ENCODE assay signal across 6 cellular contexts in genomic region chr16:16301839-16302604, GRCh38.
DNase-seq lines count a peak whose midpoint lies in the region; ATAC-seq and TF ChIP-seq lines count a peak whose summit lies in the region.
"Not testable (repeated sequence)": the region's sequence is repeated elsewhere in the genome, so short reads cannot be mapped to it uniquely, and the experiment has no call there.

No MANE protein-coding gene starts in this region.

- not testable (repeated sequence) for H3K36me3 Mint-ChIP-seq in CD8-positive, alpha-beta T cell; activated CD4-positive, alpha-beta T cell treated with anti-CD3 and anti-CD28 coated beads for 36 hours (ENCODE audit: low read depth); activated T-helper 17 cell treated with anti-CD3 and anti-CD28 coated beads, Interleukin-2, amount 50 U/mL, for 72 hours (ENCODE audit: low read depth); central memory CD8-positive, alpha-beta T cell (ENCODE audit: insufficient read depth); naive B cell; stimulated activated effector memory CD8-positive, alpha-beta T cell treated with anti-CD3 and anti-CD28 coated beads, Interleukin-12 subunit alpha, Interleukin-12 subunit beta, amount 100 ng/mL, for 72 hours

- not testable (repeated sequence) for H3K27me3 ChIP-seq in CD8-positive, alpha-beta T cell (ENCODE audit: insufficient read depth, low read length)

- H3K27ac Mint-ChIP-seq in CD8-positive, alpha-beta T cell; activated CD4-positive, alpha-beta T cell treated with anti-CD3 and anti-CD28 coated beads for 36 hours; activated T-helper 17 cell treated with anti-CD3 and anti-CD28 coated beads, Interleukin-2, amount 50 U/mL, for 72 hours; central memory CD8-positive, alpha-beta T cell (ENCODE audit: low read depth); naive B cell; stimulated activated effector memory CD8-positive, alpha-beta T cell treated with anti-CD3 and anti-CD28 coated beads, Interleukin-12 subunit alpha, Interleukin-12 subunit beta, amount 100 ng/mL, for 72 hours: not testable (repeated sequence)

- H3K4me1 ChIP-seq in CD8-positive, alpha-beta T cell (ENCODE audit: insufficient read depth, low read length), result not testable (repeated sequence)

- H3K4me3 Mint-ChIP-seq in CD8-positive, alpha-beta T cell; activated CD4-positive, alpha-beta T cell treated with anti-CD3 and anti-CD28 coated beads for 36 hours; activated T-helper 17 cell treated with anti-CD3 and anti-CD28 coated beads, Interleukin-2, amount 50 U/mL, for 72 hours; central memory CD8-positive, alpha-beta T cell; naive B cell; stimulated activated effector memory CD8-positive, alpha-beta T cell treated with anti-CD3 and anti-CD28 coated beads, Interleukin-12 subunit alpha, Interleukin-12 subunit beta, amount 100 ng/mL, for 72 hours: not testable (repeated sequence)

- intact Hi-C loops in CD8-positive, alpha-beta T cell (cut with DNase I, micrococcal nuclease); activated CD4-positive, alpha-beta T cell treated with anti-CD3 and anti-CD28 coated beads for 36 hours (cut with DNase I, micrococcal nuclease): not testable (repeated sequence)

- TF ChIP-seq CTCF in CD8-positive, alpha-beta T cell (IDR thresholded peaks at IDR 0.05), result not testable (repeated sequence)

- not testable (repeated sequence) for H3K36me3 ChIP-seq in CD8-positive, alpha-beta T cell (ENCODE audit: insufficient read depth, low read length)

- not testable (repeated sequence) for H3K4me3 ChIP-seq in CD8-positive, alpha-beta T cell (ENCODE audit: low read depth, low read length)

- POLR2A ChIA-PET in CD8-positive, alpha-beta T cell (lab: Charles Lee); activated CD4-positive, alpha-beta T cell treated with anti-CD3 and anti-CD28 coated beads for 36 hours (lab: Charles Lee): not testable (repeated sequence)

- DNase-seq in CD8-positive, alpha-beta T cell; activated CD4-positive, alpha-beta T cell treated with anti-CD3 and anti-CD28 coated beads for 36 hours; central memory CD8-positive, alpha-beta T cell (ENCODE audit: low spot score in 2 of 2); naive B cell; stimulated activated effector memory CD8-positive, alpha-beta T cell treated with anti-CD3 and anti-CD28 coated beads, Interleukin-12 subunit alpha, Interleukin-12 subunit beta, amount 100 ng/mL, for 72 hours (ENCODE audit: low spot score in 2 of 2): not testable (repeated sequence)

- CTCF ChIA-PET in CD8-positive, alpha-beta T cell (lab: Charles Lee); activated CD4-positive, alpha-beta T cell treated with anti-CD3 and anti-CD28 coated beads for 36 hours (lab: Charles Lee): not testable (repeated sequence)

- not testable (repeated sequence) for H3K4me1 Mint-ChIP-seq in CD8-positive, alpha-beta T cell (ENCODE audit: low read depth); activated CD4-positive, alpha-beta T cell treated with anti-CD3 and anti-CD28 coated beads for 36 hours; activated T-helper 17 cell treated with anti-CD3 and anti-CD28 coated beads, Interleukin-2, amount 50 U/mL, for 72 hours; central memory CD8-positive, alpha-beta T cell; naive B cell; stimulated activated effector memory CD8-positive, alpha-beta T cell treated with anti-CD3 and anti-CD28 coated beads, Interleukin-12 subunit alpha, Interleukin-12 subunit beta, amount 100 ng/mL, for 72 hours

- not testable (repeated sequence) for H3K27me3 Mint-ChIP-seq in CD8-positive, alpha-beta T cell (ENCODE audit: low read depth); activated CD4-positive, alpha-beta T cell treated with anti-CD3 and anti-CD28 coated beads for 36 hours; activated T-helper 17 cell treated with anti-CD3 and anti-CD28 coated beads, Interleukin-2, amount 50 U/mL, for 72 hours; central memory CD8-positive, alpha-beta T cell; naive B cell

- H3K27ac ChIP-seq in CD8-positive, alpha-beta T cell (ENCODE audit: low read depth, low read length), result not testable (repeated sequence)

- peak; percentile 40 for ATAC-seq in CD8-positive, alpha-beta T cell
- ATAC-seq in activated CD4-positive, alpha-beta T cell treated with anti-CD3 and anti-CD28 coated beads for 36 hours, result peak; percentile 39
- ATAC-seq in activated T-helper 17 cell treated with anti-CD3 and anti-CD28 coated beads, Interleukin-2, amount 50 U/mL, for 72 hours (replicated peaks), result peak; percentile 77
- ATAC-seq in central memory CD8-positive, alpha-beta T cell (replicated peaks; ENCODE audit: extremely low read depth, poor library complexity, severe bottlenecking), result peak; percentile 95
- peak; percentile 43 to 60 for ATAC-seq in naive B cell (ENCODE audit: low read depth in 2 of 2)
- ATAC-seq in stimulated activated effector memory CD8-positive, alpha-beta T cell treated with anti-CD3 and anti-CD28 coated beads, Interleukin-12 subunit alpha, Interleukin-12 subunit beta, amount 100 ng/mL, for 72 hours, result peak; percentile 75

- not testable (repeated sequence) for H3K9me3 ChIP-seq in CD8-positive, alpha-beta T cell (ENCODE audit: low read length)

- not testable (repeated sequence) for H3K9me3 Mint-ChIP-seq in CD8-positive, alpha-beta T cell; activated CD4-positive, alpha-beta T cell treated with anti-CD3 and anti-CD28 coated beads for 36 hours (ENCODE audit: low read depth); activated T-helper 17 cell treated with anti-CD3 and anti-CD28 coated beads, Interleukin-2, amount 50 U/mL, for 72 hours; central memory CD8-positive, alpha-beta T cell; naive B cell; stimulated activated effector memory CD8-positive, alpha-beta T cell treated with anti-CD3 and anti-CD28 coated beads, Interleukin-12 subunit alpha, Interleukin-12 subunit beta, amount 100 ng/mL, for 72 hours

Comparison
In these comparisons a context has a peak if more than half of its experiments do, and no peak if none do; other contexts are left out.
1. ATAC-seq: peak in every context shown above with its lines; median percentile 95 in central memory CD8-positive, alpha-beta T cell; 77 in activated T-helper 17 cell treated with anti-CD3 and anti-CD28 coated beads, Interleukin-2, amount 50 U/mL, for 72 hours; 75 in stimulated activated effector memory CD8-positive, alpha-beta T cell treated with anti-CD3 and anti-CD28 coated beads, Interleukin-12 subunit alpha, Interleukin-12 subunit beta, amount 100 ng/mL, for 72 hours; 52 in naive B cell; 40 in CD8-positive, alpha-beta T cell; 39 in activated CD4-positive, alpha-beta T cell treated with anti-CD3 and anti-CD28 coated beads for 36 hours.